In the genomic region with DNA sequence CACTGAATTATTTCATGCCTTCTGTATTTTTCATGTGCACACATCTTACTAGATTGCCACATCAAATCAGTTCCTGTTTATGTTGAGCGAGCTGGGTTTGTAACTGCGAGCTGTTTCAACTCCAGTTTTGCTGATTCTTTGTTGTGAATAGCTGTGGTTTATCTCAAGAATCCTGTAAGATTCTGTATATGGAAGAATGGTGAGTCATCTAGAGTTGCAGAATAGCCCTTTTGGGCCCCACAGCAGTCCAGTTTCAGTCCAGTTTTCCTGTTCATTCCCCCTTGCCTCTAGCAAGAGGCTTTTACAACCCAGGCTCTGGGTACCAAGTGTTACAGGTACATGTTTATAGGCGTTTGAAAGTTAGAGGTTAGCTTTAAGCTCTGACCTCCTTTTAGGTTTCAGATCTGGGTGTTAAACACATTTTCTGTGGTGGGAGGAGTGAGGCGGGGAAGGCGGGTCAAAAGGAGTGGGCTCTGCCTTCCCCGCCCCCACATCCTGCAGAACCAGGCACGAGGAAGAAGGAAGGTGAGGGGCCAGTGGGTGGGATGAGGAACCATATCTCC, we compare ENCODE assay signal across 8 cellular contexts. TPM values are rescaled to one million over a fixed set of nuclear protein-coding genes. Genes with fewer than 3 reads are reported as not detected.
DNase-seq lines count a peak whose midpoint lies in the region; ATAC-seq, FAIRE-seq and TF ChIP-seq lines count a peak whose summit lies in the region.

No MANE protein-coding gene starts in this region.

- in situ Hi-C loops in GM12878 (cut with MboI): no loop called here

- H3K27ac ChIP-seq in GM12878 (ENCODE audit: control insufficient read depth, insufficient read depth) (peak overlapping the region; percentile 48), kidney (ENCODE audit: low read depth in 2 of 2, low read length in 2 of 2) (peak overlapping the region; percentile 79 to 85)

- WGBS in GM12878 (ENCODE audit: insufficient coverage, insufficient replicate concordance, low lambda C conversion rate, missing lambda C conversion rate): 2% methylated on average over 7 of the region's 7 CpGs

- no peaks in the 10 kb centered on the region for H3K27me3 ChIP-seq in GM12878 (replicated peaks in 1 of 2; ENCODE audit: control insufficient read depth in 2 of 2, insufficient read depth in 2 of 2, low read length in 1 of 2)

- no peaks in the 10 kb centered on the region for H3K36me3 Mint-ChIP-seq in activated CD4-positive, alpha-beta T cell treated with anti-CD3 and anti-CD28 coated beads for 36 hours (ENCODE audit: low read depth)

- ATAC-seq in activated CD4-positive, alpha-beta T cell treated with anti-CD3 and anti-CD28 coated beads for 36 hours: peak; percentile 81
- ATAC-seq in HG03060 (IDR thresholded peaks at IDR 0.05; ENCODE audit: low read depth, unreplicated experiment) (peak; percentile 44), GM12878 (peak; percentile 75), HG02970 (IDR thresholded peaks at IDR 0.05; ENCODE audit: low FRiP score, unreplicated experiment) (no peak)

- H3K9me3 Mint-ChIP-seq in activated CD4-positive, alpha-beta T cell treated with anti-CD3 and anti-CD28 coated beads for 36 hours (ENCODE audit: low read depth): no peaks in the 10 kb centered on the region

- peaks cover 9% of the 10 kb centered on the region for H3K79me2 ChIP-seq in GM12878 (ENCODE audit: control insufficient read depth, insufficient read depth, low read length)

- peak overlapping the region; percentile 18 for H3K4me3 Mint-ChIP-seq in activated CD4-positive, alpha-beta T cell treated with anti-CD3 and anti-CD28 coated beads for 36 hours

- SMC1A ChIA-PET in GM12878 (lab: Charles Lee; ENCODE audit: uncharacterized antibody, unreplicated experiment): interaction anchor here (1.0 to 2.5 kb wide), 6 partner anchors 23 to 173 kb away, joined by 3 to 13 read pairs (median 4); partner anchors contain the start of gene TBC1D14

- FAIRE-seq in GM12878 (lab: Jason Lieb, UNC) (peak; percentile 89), kidney (lab: Jason Lieb, UNC) (no peak)

- H3K4me2 ChIP-seq in GM12878 (ENCODE audit: control insufficient read depth, insufficient read depth): peak overlapping the region; percentile 68

- CTCF ChIA-PET in activated CD4-positive, alpha-beta T cell treated with anti-CD3 and anti-CD28 coated beads for 36 hours (lab: Charles Lee): interaction anchor here (0.6 to 1.6 kb wide), 8 partner anchors 24 to 278 kb away, joined by 3 to 6 read pairs (median 3); partner anchors contain the start of gene TBC1D14
- CTCF ChIA-PET in GM12878 (lab: Yijun Ruan, JAX): interaction anchor here (0.5 to 2.1 kb wide), 8 partner anchors 22 to 159 kb away, joined by 3 to 12 read pairs (median 3); partner anchors contain the start of gene TADA2B

- peak; percentile 17; the same call in 1 of the 2 replicates for TF ChIP-seq RAD21 in GM12878 (IDR thresholded peaks at IDR 0.05; ENCODE audit: insufficient read depth, low read depth, low read length)

- RAD21 ChIA-PET in GM12878 (lab: Charles Lee; ENCODE audit: unreplicated experiment): interaction anchor here (0.6 to 1.7 kb wide), 6 partner anchors 13 to 126 kb away, joined by 3 to 6 read pairs (median 4); partner anchors contain the start of genes GRPEL1 and TBC1D14

- H3K4me1 ChIP-seq in GM12878 (ENCODE audit: control insufficient read depth, insufficient read depth, low read length) (peaks cover 55% of the 10 kb centered on the region), kidney (ENCODE audit: control insufficient read depth in 1 of 2, insufficient read depth in 1 of 2, low read depth in 1 of 2, low read length in 2 of 2) (peaks cover 21 to 47% of the 10 kb centered on the region in 2 donors)

- H3K36me3 ChIP-seq in GM12878 (ENCODE audit: control insufficient read depth in 2 of 2, insufficient read depth in 2 of 2, low read length in 1 of 2): peaks cover 0 to 3% of the 10 kb centered on the region in 2 experiments; a peak in 2 of 4 replicates
- no peaks in the 10 kb centered on the region for H3K36me3 ChIP-seq in kidney (ENCODE audit: control insufficient read depth in 1 of 2, insufficient read depth in 2 of 2, low read length in 2 of 2)

- no peaks in the 10 kb centered on the region for H3K27me3 Mint-ChIP-seq in activated CD4-positive, alpha-beta T cell treated with anti-CD3 and anti-CD28 coated beads for 36 hours

- H3K9me3 ChIP-seq in GM12878 (replicated peaks; ENCODE audit: control insufficient read depth, insufficient read depth, low read length): no peaks in the 10 kb centered on the region
- H3K9me3 ChIP-seq in kidney (ENCODE audit: control insufficient read depth in 1 of 2, low read length in 2 of 2): no peaks in the 10 kb centered on the region

- H3K27ac Mint-ChIP-seq in activated CD4-positive, alpha-beta T cell treated with anti-CD3 and anti-CD28 coated beads for 36 hours: peak overlapping the region; percentile 79

- DNase-seq in activated CD4-positive, alpha-beta T cell treated with anti-CD3 and anti-CD28 coated beads for 36 hours: peak; percentile 52
- no peak for DNase-seq in activated CD4-positive, alpha-beta T cell treated with anti-CD3 and anti-CD28 coated beads for 1 hour
- peak; percentile 70 for DNase-seq in RPMI8226
- peak; percentile 66 for DNase-seq in GM12878 (ENCODE audit: low read depth, low spot score)
- DNase-seq in kidney: peak; percentile 41
- peak; percentile 44 for DNase-seq in stimulated activated CD8-positive, alpha-beta memory T cell treated with anti-CD3 and anti-CD28 coated beads, Interleukin-4, amount 100 ng/mL, for 48 hours

- no peaks in the 10 kb centered on the region for H4K20me1 ChIP-seq in GM12878 (ENCODE audit: control insufficient read depth, insufficient read depth)

- TF ChIP-seq POLR2A in GM12878 (IDR thresholded peaks at IDR 0.05; ENCODE audit: low read depth, low read length): no peak

- peaks cover 61% of the 10 kb centered on the region for H3K4me1 Mint-ChIP-seq in activated CD4-positive, alpha-beta T cell treated with anti-CD3 and anti-CD28 coated beads for 36 hours

- H2AFZ ChIP-seq in GM12878 (ENCODE audit: control insufficient read depth, low read depth, low read length): no peak overlapping the region; the same call in 1 of the 2 replicates

- intact Hi-C loops in activated CD4-positive, alpha-beta T cell treated with anti-CD3 and anti-CD28 coated beads for 36 hours (cut with DNase I, micrococcal nuclease): loop anchor here in 1 of 2 experiments (2.0 kb wide), 1 partner anchor 26 kb away; no protein-coding TSS in a partner anchor
- intact Hi-C loops in GM12878 (cut with micrococcal nuclease; ENCODE audit: unreplicated experiment) (loop anchor here (1.0 kb wide), 1 partner anchor 22 kb away; no protein-coding TSS in a partner anchor), kidney (cut with DNase I) (no loop called here)

- no peak overlapping the region for H3K9ac ChIP-seq in GM12878 (ENCODE audit: control insufficient read depth, insufficient read depth, low read length)
- H3K9ac ChIP-seq in kidney (ENCODE audit: low read length in 2 of 2): peak overlapping the region in 1 of 2 donors; percentile 38

- no TSS peak for BruUV-seq in GM12878 (replicated peaks; lab: Mats Ljungman, UMichigan)

- H3K4me3 ChIP-seq in GM12878 (peak overlapping the region; percentile 30; the same call in 1 of the 2 replicates), kidney (ENCODE audit: low read length in 2 of 2) (no peak overlapping the region)

- TF ChIP-seq CTCF in GM12878 (IDR thresholded peaks at IDR 0.05 in 2 of 3, conservative IDR thresholded peaks at IDR 0.05 in 1 of 3; ENCODE audit: control insufficient read depth in 2 of 3, extremely low read depth in 1 of 3, insufficient read depth in 1 of 3, low read depth in 3 of 3, low read length in 3 of 3) (no peak), kidney (IDR thresholded peaks at IDR 0.05; ENCODE audit: borderline replicate concordance, extremely low read depth, insufficient read depth) (no peak)

- no peak for TF ChIP-seq EP300 in GM12878 (IDR thresholded peaks at IDR 0.05; ENCODE audit: borderline replicate concordance in 1 of 2, control insufficient read depth in 1 of 2, low read depth in 2 of 2, low read length in 2 of 2)

- POLR2A ChIA-PET in activated CD4-positive, alpha-beta T cell treated with anti-CD3 and anti-CD28 coated beads for 36 hours (lab: Charles Lee): interaction anchor here (0.6 to 0.9 kb wide), 2 partner anchors 33 to 57 kb away, joined by 3 read pairs; no protein-coding TSS in a partner anchor
- POLR2A ChIA-PET in GM12878 (lab: Charles Lee): interaction anchor here (0.6 to 2.0 kb wide), 2 partner anchors 24 to 84 kb away, joined by 6 to 7 read pairs; no protein-coding TSS in a partner anchor

TF ChIP-seq in GM12878, 131 proteins besides CTCF, POLR2A, EP300 and RAD21 (continues in another document):
- no peak for TF ChIP-seq NR2C2 (IDR thresholded peaks at IDR 0.05; ENCODE audit: borderline replicate concordance, control insufficient read depth, insufficient read length, low read depth)
- no peak for TF ChIP-seq DPF2 (IDR thresholded peaks at IDR 0.05)
- 0 out of 2 replicates have a peak, but pooled peaks have one; percentile 28 for TF ChIP-seq CREB1 (IDR thresholded peaks at IDR 0.05; ENCODE audit: low read depth)

RNA-seq across cellular contexts. Expression of gene TBC1D14, which starts 32.7 kb away (rescaled TPM):
- 10 to 100 TPM; 36.7 to 44.0 TPM for total RNA-seq in activated CD4-positive, alpha-beta T cell treated with anti-CD3 and anti-CD28 coated beads for 36 hours
- total RNA-seq in GM12878 (2013; cell fraction: nucleolus; rRNA removed): 34.3 and 34.9 TPM in 2 replicates
- 39.3 and 40.6 TPM in 2 replicates for total RNA-seq in GM12878 (2014; rRNA removed)
- total RNA-seq in GM12878 (2014; rRNA removed; fragmentation: Illumina TruSeq; extraction: Trizol): 31.6 and 33.1 TPM in 2 replicates
- total RNA-seq in GM12878 (2021): 32.1 and 38.1 TPM in 2 replicates
- polyA plus RNA-seq in GM12878 (2011; ENCODE audit: low read depth): 13.2 TPM
- polyA plus RNA-seq in GM12878 (2011; rRNA removed): 23.3 and 27.3 TPM in 2 replicates
- polyA plus RNA-seq in GM12878 (2011; cell fraction: cytosol; rRNA removed): 26.0 and 27.3 TPM in 2 replicates
- polyA plus RNA-seq in GM12878 (2011; cell fraction: nucleus; rRNA removed): 21.3 and 25.6 TPM in 2 replicates
- polyA plus RNA-seq in GM12878 (2012): 17.7 TPM in 2 replicates
- polyA plus RNA-seq in GM12878 (2014; fragmentation: Illumina TruSeq; extraction: Trizol): 21.3 and 30.1 TPM in 2 replicates
- 1 to 10 TPM in 1 of 2 experiments, under 1 TPM in 1; 0.87 to 1.1 TPM for polyA plus RNA-seq in GM12878 (2014; fragmentation: Nextera tagmentation; extraction: Ambion mirVana)
- 32.9 and 33.9 TPM in 2 replicates for polyA plus RNA-seq in GM12878 (2014; rRNA removed)
- polyA plus RNA-seq in GM12878 (2016; fragmentation: Nextera tagmentation; extraction: Ambion mirVana): 10 to 100 TPM; 29.0 to 30.0 TPM
- 22.7 and 28.6 TPM in 2 replicates for polyA minus RNA-seq in GM12878 (2011; rRNA and poly(A)+ RNA removed)
- 9.1 and 13.3 TPM in 2 replicates for polyA minus RNA-seq in GM12878 (2011; cell fraction: cytosol; rRNA and poly(A)+ RNA removed)
- polyA minus RNA-seq in GM12878 (2011; cell fraction: nucleus; rRNA and poly(A)+ RNA removed): 10.4 and 17.0 TPM in 2 replicates
- 77.7 TPM for total RNA-seq in kidney
- 44.9 TPM for polyA plus RNA-seq in kidney (ENCODE audit: insufficient read depth, low read depth, low replicate concordance)
